21 cellular contexts compared by ENCODE assay signal in the genomic region with DNA sequence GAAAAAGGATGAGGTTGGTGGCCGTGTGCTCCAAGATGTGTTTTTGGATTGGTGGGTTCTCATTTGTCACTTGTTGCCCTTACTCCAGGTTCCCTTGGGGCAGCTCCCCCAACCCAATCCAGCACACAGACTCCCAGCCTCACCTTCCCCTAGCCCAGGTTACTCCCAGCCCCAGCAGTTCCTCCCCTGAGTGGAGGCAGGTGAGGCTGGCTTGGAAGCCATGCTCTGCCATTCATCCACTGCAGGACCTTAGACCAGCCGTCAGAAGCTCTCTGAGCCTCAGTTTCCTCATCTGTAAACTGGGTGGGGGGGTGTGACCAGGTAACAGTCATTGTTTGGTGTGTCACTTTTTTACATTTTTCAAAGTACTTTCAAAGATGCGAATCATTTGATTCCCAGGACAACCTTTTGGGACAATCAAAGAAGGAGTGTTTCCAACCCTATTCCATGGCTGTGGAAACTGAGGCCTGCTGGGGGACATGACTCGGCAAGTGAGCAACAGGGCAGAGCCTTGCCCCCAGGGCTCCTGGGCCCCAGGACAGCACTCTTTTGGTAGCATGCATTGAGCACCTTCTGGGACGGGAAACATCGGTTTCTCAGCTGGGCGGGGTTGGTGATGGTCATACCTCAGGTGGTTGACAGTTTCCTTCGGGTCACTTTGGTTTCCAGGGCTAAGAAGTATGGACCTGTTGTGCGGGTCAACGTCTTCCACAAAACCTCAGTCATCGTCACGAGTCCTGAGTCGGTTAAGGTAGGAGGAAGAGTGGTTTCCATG. TPM values are rescaled to one million over a fixed set of nuclear protein-coding genes. Genes with fewer than 3 reads are reported as not detected.
DNase-seq lines count a peak whose midpoint lies in the region; ATAC-seq and TF ChIP-seq lines count a peak whose summit lies in the region.
"Had no signal": no experiment of that assay in that cellular context is flagged by ENCODE, and none has a peak within 500 bp of the region (broad histone marks: within the 10 kb centered on the region; RNA-seq: fewer than 3 reads in every experiment).

No MANE protein-coding gene starts in this region.

- CTCF ChIA-PET in activated CD8-positive, alpha-beta T cell treated with anti-CD3 and anti-CD28 coated beads, Interleukin-2, amount 10 ng/mL, durations not matched to agents 7 days and 5 days (lab: Charles Lee) = interaction anchor here (0.8 kb wide), 1 partner anchor 9 kb away, joined by 3 read pairs; no protein-coding TSS in a partner anchor
- CTCF ChIA-PET in activated CD8-positive, alpha-beta T cell treated with anti-CD3 and anti-CD28 coated beads for 36 hours (lab: Charles Lee) = interaction anchor here (1.1 kb wide), 1 partner anchor 9 kb away, joined by 4 read pairs; no protein-coding TSS in a partner anchor
- CTCF ChIA-PET in HEK293T (lab: Yijun Ruan, JAX) = no interaction called here

- H3K4me3 Mint-ChIP-seq in activated CD8-positive, alpha-beta T cell treated with anti-CD3 and anti-CD28 coated beads, Interleukin-2, amount 10 ng/mL, durations not matched to agents 7 days and 5 days = no peak overlapping the region
- H3K4me3 Mint-ChIP-seq in activated CD8-positive, alpha-beta T cell treated with anti-CD3 and anti-CD28 coated beads for 36 hours = no peak overlapping the region
- no peak overlapping the region for H3K4me3 Mint-ChIP-seq in type B pancreatic cell
- H3K4me3 Mint-ChIP-seq: CD14-positive monocyte; CD8-positive, alpha-beta memory T cell had no signal

- peaks cover 32% of the 10 kb centered on the region for H3K27me3 Mint-ChIP-seq in activated CD8-positive, alpha-beta T cell treated with anti-CD3 and anti-CD28 coated beads, Interleukin-2, amount 10 ng/mL, durations not matched to agents 7 days and 5 days (ENCODE audit: low read depth)
- peaks cover 29% of the 10 kb centered on the region for H3K27me3 Mint-ChIP-seq in activated CD8-positive, alpha-beta T cell treated with anti-CD3 and anti-CD28 coated beads for 36 hours
- peaks cover 39% of the 10 kb centered on the region for H3K27me3 Mint-ChIP-seq in type B pancreatic cell

- H3K27ac Mint-ChIP-seq in activated CD8-positive, alpha-beta T cell treated with anti-CD3 and anti-CD28 coated beads, Interleukin-2, amount 10 ng/mL, durations not matched to agents 7 days and 5 days = no peak overlapping the region
- no peak overlapping the region for H3K27ac Mint-ChIP-seq in activated CD8-positive, alpha-beta T cell treated with anti-CD3 and anti-CD28 coated beads for 36 hours
- H3K27ac Mint-ChIP-seq in type B pancreatic cell = no peak overlapping the region
- H3K27ac Mint-ChIP-seq: CD14-positive monocyte had no signal

- TF ChIP-seq CTCF in activated CD8-positive, alpha-beta T cell treated with anti-CD3 and anti-CD28 coated beads for 36 hours (IDR thresholded peaks at IDR 0.05) = no peak
- no peak for TF ChIP-seq CTCF in type B pancreatic cell (conservative IDR thresholded peaks at IDR 0.05)

- no peaks in the 10 kb centered on the region for H3K36me3 Mint-ChIP-seq in activated CD8-positive, alpha-beta T cell treated with anti-CD3 and anti-CD28 coated beads, Interleukin-2, amount 10 ng/mL, durations not matched to agents 7 days and 5 days (ENCODE audit: low read depth)
- H3K36me3 Mint-ChIP-seq in activated CD8-positive, alpha-beta T cell treated with anti-CD3 and anti-CD28 coated beads for 36 hours (ENCODE audit: low read depth) = no peaks in the 10 kb centered on the region
- H3K36me3 Mint-ChIP-seq in type B pancreatic cell = no peaks in the 10 kb centered on the region
- H3K36me3 Mint-ChIP-seq: CD14-positive monocyte had no signal

- H3K4me1 Mint-ChIP-seq in activated CD8-positive, alpha-beta T cell treated with anti-CD3 and anti-CD28 coated beads, Interleukin-2, amount 10 ng/mL, durations not matched to agents 7 days and 5 days (ENCODE audit: low read depth) = peaks cover 16% of the 10 kb centered on the region
- H3K4me1 Mint-ChIP-seq in activated CD8-positive, alpha-beta T cell treated with anti-CD3 and anti-CD28 coated beads for 36 hours (ENCODE audit: low read depth) = peaks cover 10% of the 10 kb centered on the region
- peaks cover 4% of the 10 kb centered on the region for H3K4me1 Mint-ChIP-seq in type B pancreatic cell (ENCODE audit: unreplicated experiment)

- DNase-seq in activated CD8-positive, alpha-beta T cell treated with anti-CD3 and anti-CD28 coated beads, Interleukin-2, amount 10 ng/mL, durations not matched to agents 7 days and 5 days = peak; percentile 18
- DNase-seq in activated CD8-positive, alpha-beta T cell treated with anti-CD3 and anti-CD28 coated beads for 36 hours = no peak
- DNase-seq in HEK293T (ENCODE audit: extremely low spot score) = peak; percentile 2
- DNase-seq in islet precursor cell = peak; percentile 37
- peak; percentile 42 for DNase-seq in type B pancreatic cell (ENCODE audit: extremely low spot score, unreplicated experiment)
- no peak for DNase-seq in NCI-H1092 treated with DMSO at 0.1 percent for 48 hours (lab: John Stamatoyannopoulos, UW)
- DNase-seq: 8988T; ACHN; BE2C; CD8-positive, alpha-beta memory T cell; DMS79 treated with DMSO at 0.1 percent for 48 hours; KBM-7; NCI-H2029; NCI-H446; NCI-H524 treated with DMSO at 0.1 percent for 48 hours; NCI-H774 had no signal

- intact Hi-C loops in activated CD8-positive, alpha-beta T cell treated with anti-CD3 and anti-CD28 coated beads for 36 hours (cut with micrococcal nuclease) = no loop called here

- POLR2A ChIA-PET in activated CD8-positive, alpha-beta T cell treated with anti-CD3 and anti-CD28 coated beads, Interleukin-2, amount 10 ng/mL, durations not matched to agents 7 days and 5 days (lab: Charles Lee) = no interaction called here
- POLR2A ChIA-PET in activated CD8-positive, alpha-beta T cell treated with anti-CD3 and anti-CD28 coated beads for 36 hours (lab: Charles Lee) = no interaction called here
- POLR2A ChIA-PET in HEK293T (lab: Yijun Ruan, JAX) = no interaction called here

- ATAC-seq in activated CD8-positive, alpha-beta T cell treated with anti-CD3 and anti-CD28 coated beads, Interleukin-2, amount 10 ng/mL, durations not matched to agents 7 days and 5 days = no peak
- no peak for ATAC-seq in activated CD8-positive, alpha-beta T cell treated with anti-CD3 and anti-CD28 coated beads for 36 hours
- no peak for ATAC-seq in GM19452 (IDR thresholded peaks at IDR 0.05; ENCODE audit: unreplicated experiment)
- ATAC-seq: HCT116 had no signal

- no peaks in the 10 kb centered on the region for H3K9me3 Mint-ChIP-seq in activated CD8-positive, alpha-beta T cell treated with anti-CD3 and anti-CD28 coated beads, Interleukin-2, amount 10 ng/mL, durations not matched to agents 7 days and 5 days (ENCODE audit: insufficient read depth)
- H3K9me3 Mint-ChIP-seq in activated CD8-positive, alpha-beta T cell treated with anti-CD3 and anti-CD28 coated beads for 36 hours = no peaks in the 10 kb centered on the region
- no peaks in the 10 kb centered on the region for H3K9me3 Mint-ChIP-seq in type B pancreatic cell
- H3K9me3 Mint-ChIP-seq: CD8-positive, alpha-beta memory T cell had no signal

TF ChIP-seq in HEK293T, 16 proteins besides CTCF, POLR2A, EP300 and RAD21:
- TF ChIP-seq SP1 (IDR thresholded peaks at IDR 0.05) (no peak), ZNF384 (IDR thresholded peaks at IDR 0.05) (no peak), NFRKB (IDR thresholded peaks at IDR 0.05) (no peak)
- TF ChIP-seq, protein P1, sequence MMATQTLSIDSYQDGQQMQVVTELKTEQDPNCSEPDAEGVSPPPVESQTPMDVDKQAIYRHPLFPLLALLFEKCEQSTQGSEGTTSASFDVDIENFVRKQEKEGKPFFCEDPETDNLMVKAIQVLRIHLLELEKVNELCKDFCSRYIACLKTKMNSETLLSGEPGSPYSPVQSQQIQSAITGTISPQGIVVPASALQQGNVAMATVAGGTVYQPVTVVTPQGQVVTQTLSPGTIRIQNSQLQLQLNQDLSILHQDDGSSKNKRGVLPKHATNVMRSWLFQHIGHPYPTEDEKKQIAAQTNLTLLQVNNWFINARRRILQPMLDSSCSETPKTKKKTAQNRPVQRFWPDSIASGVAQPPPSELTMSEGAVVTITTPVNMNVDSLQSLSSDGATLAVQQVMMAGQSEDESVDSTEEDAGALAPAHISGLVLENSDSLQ (IDR thresholded peaks at IDR 0.05) = no peak

RNA-seq across cellular contexts. Expression of gene CYP46A1, which starts 7.2 kb away (rescaled TPM):
- total RNA-seq in activated CD8-positive, alpha-beta T cell treated with anti-CD3 and anti-CD28 coated beads, Interleukin-2, amount 10 ng/mL, durations not matched to agents 7 days and 5 days = not detected
- under 1 TPM; 0.16 to 0.20 TPM for total RNA-seq in activated CD8-positive, alpha-beta T cell treated with anti-CD3 and anti-CD28 coated beads for 36 hours
- 0.98 and 4.7 TPM in 2 replicates for total RNA-seq in type B pancreatic cell (ENCODE audit: low replicate concordance)
- total RNA-seq: H4 had no signal

RNA-seq across cellular contexts. Expression of gene HHIPL1, which starts 46.4 kb away (rescaled TPM):
- not detected for total RNA-seq in activated CD8-positive, alpha-beta T cell treated with anti-CD3 and anti-CD28 coated beads, Interleukin-2, amount 10 ng/mL, durations not matched to agents 7 days and 5 days
- under 1 TPM; 0.05 to 0.07 TPM for total RNA-seq in activated CD8-positive, alpha-beta T cell treated with anti-CD3 and anti-CD28 coated beads for 36 hours
- total RNA-seq in type B pancreatic cell (ENCODE audit: low replicate concordance) = 0.19 and 1.4 TPM in 2 replicates
- total RNA-seq: MCF 10A had no signal

Comparison
In these comparisons a context has a peak if more than half of its experiments do, and no peak if none do; other contexts are left out.
1. DNase-seq: peak in activated CD8-positive, alpha-beta T cell treated with anti-CD3 and anti-CD28 coated beads, Interleukin-2, amount 10 ng/mL, durations not matched to agents 7 days and 5 days (single experiment), HEK293T (single experiment), islet precursor cell (single experiment) and type B pancreatic cell (single experiment); none in activated CD8-positive, alpha-beta T cell treated with anti-CD3 and anti-CD28 coated beads for 36 hours (single experiment) and NCI-H1092 treated with DMSO at 0.1 percent for 48 hours (single experiment).